ENCODE assay signal across 21 cellular contexts in the genomic region with DNA sequence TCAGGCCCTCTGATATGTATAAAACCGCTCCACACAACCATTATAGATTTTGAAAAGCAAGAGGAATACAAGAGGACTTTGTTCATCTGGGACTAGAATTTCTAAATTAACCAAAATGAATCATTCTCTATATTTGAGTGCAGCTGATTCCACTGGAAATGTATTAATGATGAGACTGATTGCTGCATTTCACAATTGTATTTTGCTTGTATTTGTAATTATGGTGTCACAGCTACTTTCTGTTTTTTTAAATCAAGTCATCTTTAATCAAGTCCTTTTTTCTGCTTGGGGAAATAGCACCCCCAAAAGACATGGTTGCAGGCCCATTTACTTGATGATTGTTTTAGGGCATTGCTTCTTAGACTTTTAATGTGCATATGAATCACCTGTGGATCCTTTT.
DNase-seq lines count a peak whose midpoint lies in the region; ATAC-seq, FAIRE-seq and TF ChIP-seq lines count a peak whose summit lies in the region.
"Had no signal": no experiment of that assay in that cellular context is flagged by ENCODE, and none has a peak within 500 bp of the region (broad histone marks: within the 10 kb centered on the region; RNA-seq: fewer than 3 reads in every experiment).

No MANE protein-coding gene starts in this region.

- H3K14ac ChIP-seq in H1 (ENCODE audit: insufficient read length), result no peak overlapping the region

- H3K23ac ChIP-seq in H1 (ENCODE audit: insufficient read length), result no peak overlapping the region

- H4K8ac ChIP-seq in H1 (ENCODE audit: extremely low read depth, insufficient read depth, low read length), result no peak overlapping the region

- no peak overlapping the region for H2BK20ac ChIP-seq in H1 (ENCODE audit: low read length)

- peaks cover 47% of the 10 kb centered on the region for H3K36me3 Mint-ChIP-seq in MCF 10A (ENCODE audit: insufficient read depth, unreplicated experiment)
- peaks cover 6% of the 10 kb centered on the region for H3K36me3 Mint-ChIP-seq in GM23338 (ENCODE audit: low read depth)
- H3K36me3 Mint-ChIP-seq: CD14-positive monocyte had no signal

- no peaks in the 10 kb centered on the region for H3F3A ChIP-seq in GM23338 (replicated peaks; ENCODE audit: low read depth)

- H3K27ac Mint-ChIP-seq in MCF 10A (ENCODE audit: low read depth, unreplicated experiment) (no peak overlapping the region), GM23338 (no peak overlapping the region)
- H3K27ac Mint-ChIP-seq: CD14-positive monocyte had no signal

- H3K27ac ChIP-seq in mammary epithelial cell (ENCODE audit: insufficient read depth, low read depth, low read length), result no peak overlapping the region
- no peak overlapping the region for H3K27ac ChIP-seq in H1 (ENCODE audit: low read depth, low read length)
- H3K27ac ChIP-seq in layer of hippocampus (ENCODE audit: low read depth, low read length), result peak overlapping the region; percentile 32
- H3K27ac ChIP-seq in foreskin keratinocyte, result no peak overlapping the region
- no peak overlapping the region for H3K27ac ChIP-seq in GM23338 (ENCODE audit: low read depth)
- H3K27ac ChIP-seq: 22Rv1, KMS-11 had no signal

- CTCF ChIA-PET in mammary epithelial cell (lab: Charles Lee; ENCODE audit: low non-redundant PET), result no interaction called here
- CTCF ChIA-PET in MCF 10A (lab: Yijun Ruan, JAX), result no interaction called here
- CTCF ChIA-PET in H1 (lab: Charles Lee; ENCODE audit: partially characterized antibody), result no interaction called here

- POLR2A ChIA-PET in MCF 10A (lab: Yijun Ruan, JAX) (interaction anchor here (0.6 to 1.3 kb wide), 2 partner anchors 24 to 147 kb away, joined by 3 read pairs; no protein-coding TSS in a partner anchor), H1 (lab: Charles Lee; ENCODE audit: partially characterized antibody) (interaction anchor here (1.5 kb wide), 1 partner anchor 13 kb away, joined by 6 read pairs; no protein-coding TSS in a partner anchor)

- H2BK5ac ChIP-seq in H1 (ENCODE audit: low read depth, low read length), result no peak overlapping the region

- 91% methylated on average over 1 of the region's 1 CpG for WGBS in mammary epithelial cell (ENCODE audit: low coverage, missing lambda C conversion rate)
- WGBS in H1 (ENCODE audit: extremely low coverage in 1 of 2, insufficient coverage in 1 of 2, insufficient read length in 1 of 2, insufficient replicate concordance in 2 of 2, low coverage in 1 of 2, low lambda C conversion rate in 2 of 2, missing lambda C conversion rate in 1 of 2), 2 experiments, result 96% methylated on average over 1 of the region's 1 CpG; no CpG with 5 or more reads in 1 of the 2 experiments

- dilution Hi-C loops in mammary epithelial cell (cut with HindIII; ENCODE audit: low sequenced_read_pairs), result no loop called here

- H2BK15ac ChIP-seq in H1 (ENCODE audit: low read length), result no peak overlapping the region

- H2AK5ac ChIP-seq in H1 (ENCODE audit: low read depth, low read length), result no peak overlapping the region

- intact Hi-C loops in mammary epithelial cell (cut with micrococcal nuclease) (no loop called here), MCF 10A (cut with micrococcal nuclease) (no loop called here)

- TF ChIP-seq CTCF in mammary epithelial cell (conservative IDR thresholded peaks at IDR 0.05 in 1 of 2, IDR thresholded peaks at IDR 0.05 in 1 of 2; ENCODE audit: extremely low read depth in 1 of 2, insufficient read depth in 1 of 2, low read depth in 1 of 2, low read length in 2 of 2), result no peak
- TF ChIP-seq CTCF in MCF 10A (IDR thresholded peaks at IDR 0.05; ENCODE audit: unreplicated experiment), result no peak
- no peak for TF ChIP-seq CTCF in H1 (IDR thresholded peaks at IDR 0.05; ENCODE audit: control extremely low read depth in 1 of 3, insufficient read depth in 1 of 3, low read depth in 1 of 3, low read length in 3 of 3)
- no peak for TF ChIP-seq CTCF in foreskin keratinocyte (conservative IDR thresholded peaks at IDR 0.05)
- TF ChIP-seq CTCF in GM23338 (conservative IDR thresholded peaks at IDR 0.05; ENCODE audit: low read depth in 2 of 2), result no peak

- no peak overlapping the region for H2BK12ac ChIP-seq in H1 (ENCODE audit: low read depth, low read length)

- H3K9ac ChIP-seq in mammary epithelial cell (ENCODE audit: insufficient read depth, low read length) (no peak overlapping the region), H1 (replicated peaks in 1 of 4; ENCODE audit: extremely low read depth in 1 of 4, low read depth in 3 of 4, low read length in 3 of 4) (no peak overlapping the region)
- H3K9ac ChIP-seq: KMS-11 had no signal

- H3K23me2 ChIP-seq in H1 (ENCODE audit: low read depth, low read length), result no peaks in the 10 kb centered on the region

- no peaks in the 10 kb centered on the region for H3K79me1 ChIP-seq in H1 (ENCODE audit: low read depth, low read length)

- no peak for TF ChIP-seq EP300 in H1 (IDR thresholded peaks at IDR 0.05; ENCODE audit: borderline replicate concordance in 1 of 2, low read depth in 2 of 2, low read length in 2 of 2)

- no peak overlapping the region for H3K56ac ChIP-seq in H1 (replicated peaks; ENCODE audit: insufficient read length, low read depth, low read length)

- H3K4me3 ChIP-seq in mammary epithelial cell (replicated peaks in 1 of 3; ENCODE audit: insufficient read depth in 1 of 3, low read depth in 2 of 3, low read length in 3 of 3), result no peak overlapping the region
- no peak overlapping the region for H3K4me3 ChIP-seq in H1 (ENCODE audit: extremely low read depth in 1 of 4, insufficient read depth in 2 of 4, low read depth in 3 of 4, low read length in 4 of 4)
- H3K4me3 ChIP-seq in GM23338, result no peak overlapping the region

- peak; percentile 7 for FAIRE-seq in H1 (lab: Jason Lieb, UNC)

- H3K79me2 ChIP-seq in mammary epithelial cell (ENCODE audit: insufficient read depth, low read length) (no peaks in the 10 kb centered on the region), H1 (ENCODE audit: control insufficient read depth in 1 of 2, insufficient read depth in 2 of 2, low read length in 2 of 2) (no peaks in the 10 kb centered on the region), GM23338 (replicated peaks; ENCODE audit: insufficient read depth) (no peaks in the 10 kb centered on the region)

- peaks cover 16% of the 10 kb centered on the region for H3K36me3 ChIP-seq in mammary epithelial cell (ENCODE audit: insufficient read depth, low read length)
- no peaks in the 10 kb centered on the region for H3K36me3 ChIP-seq in H1 (ENCODE audit: control insufficient read depth in 2 of 4, insufficient read depth in 4 of 4, low read length in 3 of 4)
- H3K36me3 ChIP-seq in GM23338 (ENCODE audit: insufficient read depth), result no peaks in the 10 kb centered on the region

- no peaks in the 10 kb centered on the region for H3K9me2 ChIP-seq in GM23338 (ENCODE audit: insufficient read depth)

- H2AFZ ChIP-seq in mammary epithelial cell (ENCODE audit: low read depth, low read length), result no peak overlapping the region
- no peak overlapping the region for H2AFZ ChIP-seq in H1 (ENCODE audit: low read length)
- no peak overlapping the region for H2AFZ ChIP-seq in GM23338

- no peak for TF ChIP-seq POLR2A in H1 (IDR thresholded peaks at IDR 0.05; ENCODE audit: control extremely low read depth in 1 of 2, low read depth in 2 of 2, low read length in 2 of 2)

- no peak overlapping the region for H3K18ac ChIP-seq in H1 (ENCODE audit: extremely low read depth, low read length)

- no peak overlapping the region for H3K4ac ChIP-seq in H1 (replicated peaks; ENCODE audit: insufficient read length, low read depth, low read length)

- no peak overlapping the region for H2BK120ac ChIP-seq in H1 (replicated peaks; ENCODE audit: low read depth, low read length)

- H3K4me1 ChIP-seq in mammary epithelial cell (ENCODE audit: insufficient read depth, low read length), result peaks cover 4% of the 10 kb centered on the region
- H3K4me1 ChIP-seq in H1 (replicated peaks in 1 of 4; ENCODE audit: control insufficient read depth in 3 of 4, insufficient read depth in 4 of 4, low read length in 3 of 4), result no peaks in the 10 kb centered on the region; a peak in 1 of 7 replicates
- H3K4me1 ChIP-seq in foreskin keratinocyte, result peaks cover 6% of the 10 kb centered on the region
- H3K4me1 ChIP-seq in GM23338 (ENCODE audit: insufficient read depth), result peaks cover 11% of the 10 kb centered on the region; the same call in 1 of the 2 replicates
- H3K4me1 ChIP-seq: Caco-2 had no signal

- in situ Hi-C loops in mammary epithelial cell (cut with MboI; ENCODE audit: low sequenced_read_pairs in 2 of 2), result no loop called here

- H4K20me1 ChIP-seq in mammary epithelial cell (ENCODE audit: insufficient read depth, low read length) (no peaks in the 10 kb centered on the region), H1 (replicated peaks in 1 of 2; ENCODE audit: control insufficient read depth in 1 of 2, insufficient read depth in 2 of 2, low read length in 2 of 2) (no peaks in the 10 kb centered on the region), GM23338 (replicated peaks; ENCODE audit: insufficient read depth) (no peaks in the 10 kb centered on the region)

- H3K9me3 ChIP-seq in mammary epithelial cell (replicated peaks; ENCODE audit: insufficient read depth, low read length) (no peaks in the 10 kb centered on the region), H1 (ENCODE audit: insufficient read depth in 2 of 2, low read depth in 1 of 2, low read length in 1 of 2) (no peaks in the 10 kb centered on the region)
- H3K9me3 ChIP-seq: Caco-2 had no signal

- H3K27me3 ChIP-seq in mammary epithelial cell (ENCODE audit: insufficient read depth, low read length) (no peaks in the 10 kb centered on the region), H1 (replicated peaks in 1 of 4; ENCODE audit: control insufficient read depth in 3 of 4, extremely low read depth in 1 of 4, insufficient read depth in 3 of 4, low read length in 3 of 4) (no peaks in the 10 kb centered on the region), layer of hippocampus (ENCODE audit: control insufficient read depth, insufficient read depth, low read length) (no peaks in the 10 kb centered on the region), foreskin keratinocyte (no peaks in the 10 kb centered on the region), GM23338 (ENCODE audit: insufficient read depth) (no peaks in the 10 kb centered on the region)

- H4K5ac ChIP-seq in H1 (ENCODE audit: insufficient read length, low read depth, low read length), result no peak overlapping the region

- ATAC-seq in GM21447 (IDR thresholded peaks at IDR 0.05; ENCODE audit: unreplicated experiment) (no peak), foreskin keratinocyte (no peak), GM23338 (no peak)
- ATAC-seq: Panc1 had no signal

- no TSS peak for BruUV-seq in mammary epithelial cell (replicated peaks; lab: Mats Ljungman, UMichigan)
- BruUV-seq in MCF 10A (replicated peaks; lab: Mats Ljungman, UMichigan), result no TSS peak

- DNase-seq in mammary epithelial cell, result peak; percentile 10
- DNase-seq in MCF 10A (ENCODE audit: unreplicated experiment), result no peak
- DNase-seq in H1 (ENCODE audit: low read depth in 1 of 2, low spot score in 2 of 2), result no peak
- DNase-seq in foreskin keratinocyte, result no peak
- DNase-seq in T-helper 2 cell, result no peak
- DNase-seq in GM23338 (ENCODE audit: low spot score), result no peak
- DNase-seq: Caco-2, DMS79, GF-D8, H7, NCI-H187 treated with DMSO at 0.1 percent for 48 hours, NCI-H2171 treated with DMSO at 0.1 percent for 48 hours, NCI-H510A, NCI-H82, SHP77 had no signal

- H4K91ac ChIP-seq in H1 (replicated peaks; ENCODE audit: insufficient read length, low read length), result no peak overlapping the region

- H3K4me3 Mint-ChIP-seq in MCF 10A (ENCODE audit: unreplicated experiment) (no peak overlapping the region), GM23338 (no peak overlapping the region)
- H3K4me3 Mint-ChIP-seq: CD14-positive monocyte had no signal

- no peak for TF ChIP-seq RAD21 in H1 (IDR thresholded peaks at IDR 0.05 in 1 of 2, conservative IDR thresholded peaks at IDR 0.05 in 1 of 2; ENCODE audit: low read depth in 2 of 2, low read length in 2 of 2)

- H3K27me3 Mint-ChIP-seq in MCF 10A (ENCODE audit: insufficient read depth, unreplicated experiment) (no peaks in the 10 kb centered on the region), GM23338 (ENCODE audit: insufficient read depth, low read depth, poor library complexity) (no peaks in the 10 kb centered on the region)

- H3K4me1 Mint-ChIP-seq in MCF 10A (ENCODE audit: insufficient read depth, unreplicated experiment), result no peaks in the 10 kb centered on the region
- H3K4me1 Mint-ChIP-seq in GM23338, result peaks cover 14% of the 10 kb centered on the region
- H3K4me1 Mint-ChIP-seq: CD14-positive monocyte had no signal

- no peaks in the 10 kb centered on the region for H3K9me3 Mint-ChIP-seq in MCF 10A (ENCODE audit: unreplicated experiment)
- no peaks in the 10 kb centered on the region for H3K9me3 Mint-ChIP-seq in GM23338

- no peak overlapping the region for H3K4me2 ChIP-seq in mammary epithelial cell (ENCODE audit: insufficient read depth, low read depth, low read length)
- no peak overlapping the region for H3K4me2 ChIP-seq in H1 (ENCODE audit: insufficient read depth in 1 of 2, low read depth in 2 of 2, low read length in 2 of 2)
- H3K4me2 ChIP-seq in GM23338, result no peak overlapping the region
- H3K4me2 ChIP-seq: KMS-11 had no signal
